In the genomic region with DNA sequence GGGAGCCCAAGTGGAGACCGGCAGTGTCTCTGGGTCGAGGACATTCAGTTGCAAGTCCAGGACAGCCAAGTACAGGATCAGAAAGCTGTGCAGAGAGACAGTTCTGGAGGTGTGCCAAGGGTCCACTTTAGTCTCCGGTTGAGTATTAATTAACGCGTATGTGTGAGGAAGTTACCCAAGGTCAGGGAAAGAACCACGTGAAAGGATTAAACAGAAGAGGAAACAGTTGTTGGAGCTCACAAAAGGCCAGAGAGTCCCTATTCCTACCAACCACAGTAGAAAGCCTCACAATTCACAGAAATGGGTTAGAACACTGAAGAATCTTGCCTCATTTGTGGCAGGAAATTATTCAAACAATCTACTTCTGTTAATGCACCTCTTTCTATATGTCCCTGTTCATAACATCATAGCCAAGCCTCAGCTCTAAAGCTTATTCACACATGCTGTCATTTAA, we compare ENCODE assay signal across 8 cellular contexts. TPM values are rescaled to one million over a fixed set of nuclear protein-coding genes. Genes with fewer than 3 reads are reported as not detected.
DNase-seq lines count a peak whose midpoint lies in the region; ATAC-seq and TF ChIP-seq lines count a peak whose summit lies in the region.

No MANE protein-coding gene starts in this region.

- H3K27ac Mint-ChIP-seq in Caco-2 (ENCODE audit: unreplicated experiment), result no peak overlapping the region

- H3K4me1 ChIP-seq in A673 (ENCODE audit: insufficient read depth, low read length, poor library complexity, severe bottlenecking) (peaks cover 8% of the 10 kb centered on the region), sigmoid colon (no peaks in the 10 kb centered on the region), Caco-2 (no peaks in the 10 kb centered on the region)

- H3K9me3 ChIP-seq in A673 (ENCODE audit: low read depth, low read length, poor library complexity, severe bottlenecking) (no peaks in the 10 kb centered on the region), sigmoid colon (no peaks in the 10 kb centered on the region), Caco-2 (no peaks in the 10 kb centered on the region; the same call in 1 of the 2 replicates)

- peak; percentile 42 for DNase-seq in A673 (ENCODE audit: low spot score)
- DNase-seq in NCI-H2227 (lab: John Stamatoyannopoulos, UW; ENCODE audit: unreplicated experiment), result peak; percentile 60
- DNase-seq in dermis blood vessel endothelial cell, result peak; percentile 71
- peak; percentile 72 for DNase-seq in sigmoid colon
- no peak for DNase-seq in Caco-2

- 20 to 25% methylated on average over 6 of the region's 6 CpGs for WGBS in sigmoid colon, 2 donors

- no peaks in the 10 kb centered on the region for H3K27me3 Mint-ChIP-seq in Caco-2 (ENCODE audit: insufficient read depth, unreplicated experiment)

- TF ChIP-seq POLR2A in sigmoid colon (IDR thresholded peaks at IDR 0.05), result no peak

- POLR2A ChIA-PET in A673 (lab: Charles Lee; ENCODE audit: low non-redundant PET) (no interaction called here), Caco-2 (lab: Charles Lee) (no interaction called here)

- H3K27ac ChIP-seq in A673 (ENCODE audit: low read depth, low read length, poor library complexity, severe bottlenecking) (no peak overlapping the region), sigmoid colon (peak overlapping the region in 2 of 4 donors; percentile 39 to 43)

- no peak for TF ChIP-seq EP300 in sigmoid colon (IDR thresholded peaks at IDR 0.05)

- ATAC-seq in GM21576 (IDR thresholded peaks at IDR 0.05; ENCODE audit: unreplicated experiment), result peak; percentile 68
- no peak for ATAC-seq in HG03039 (IDR thresholded peaks at IDR 0.05; ENCODE audit: unreplicated experiment)
- no peak for ATAC-seq in HG03439 (IDR thresholded peaks at IDR 0.05; ENCODE audit: unreplicated experiment)

- peaks cover 8% of the 10 kb centered on the region for H3K4me1 Mint-ChIP-seq in Caco-2 (ENCODE audit: low read depth, unreplicated experiment)

- CTCF ChIA-PET in A673 (lab: Charles Lee) (interaction anchor here (0.8 kb wide), 1 partner anchor 415 kb away, joined by 10 read pairs; no protein-coding TSS in a partner anchor), Caco-2 (lab: Charles Lee) (no interaction called here)

- H3K36me3 ChIP-seq in A673 (ENCODE audit: insufficient read depth, low read length, poor library complexity, severe bottlenecking) (no peaks in the 10 kb centered on the region), sigmoid colon (no peaks in the 10 kb centered on the region), Caco-2 (ENCODE audit: control insufficient read depth, insufficient read depth, low read length) (no peaks in the 10 kb centered on the region)

- no peak for TF ChIP-seq CTCF in A673 (conservative IDR thresholded peaks at IDR 0.05; ENCODE audit: low read depth, low read length)
- TF ChIP-seq CTCF in sigmoid colon (IDR thresholded peaks at IDR 0.05), result no peak
- no peak for TF ChIP-seq CTCF in Caco-2 (IDR thresholded peaks at IDR 0.05; ENCODE audit: insufficient read depth in 1 of 2, low read depth in 1 of 2, low read length in 1 of 2, severe bottlenecking in 1 of 2, unreplicated experiment in 1 of 2)

- no peaks in the 10 kb centered on the region for H3K27me3 ChIP-seq in A673 (replicated peaks; ENCODE audit: insufficient read depth, low read depth, low read length, poor library complexity)
- no peaks in the 10 kb centered on the region for H3K27me3 ChIP-seq in sigmoid colon
- no peaks in the 10 kb centered on the region for H3K27me3 ChIP-seq in Caco-2 (replicated peaks; ENCODE audit: control insufficient read depth, insufficient read depth, low read length)

- intact Hi-C loops in A673 (cut with micrococcal nuclease; ENCODE audit: unreplicated experiment), result no loop called here
- intact Hi-C loops in sigmoid colon (cut with DNase I), result no loop called here
- intact Hi-C loops in Caco-2 (cut with micrococcal nuclease; ENCODE audit: unreplicated experiment), result loop anchor here (10.0 kb wide), 2 partner anchors 73 to 113 kb away; no protein-coding TSS in a partner anchor

- no TSS peak for BruUV-seq in A673 (replicated peaks; lab: Mats Ljungman, UMichigan)
- no TSS peak for BruUV-seq in Caco-2 (replicated peaks; lab: Mats Ljungman, UMichigan)

- no peak overlapping the region for H3K4me3 Mint-ChIP-seq in Caco-2 (ENCODE audit: unreplicated experiment)

- H3K4me3 ChIP-seq in A673 (ENCODE audit: low read depth, low read length, poor library complexity, severe bottlenecking), result no peak overlapping the region
- H3K4me3 ChIP-seq in sigmoid colon, result no peak overlapping the region
- H3K4me3 ChIP-seq in Caco-2 (ENCODE audit: low read depth, low read length), result no peak overlapping the region

- H3K9me3 Mint-ChIP-seq in Caco-2 (ENCODE audit: unreplicated experiment), result no peaks in the 10 kb centered on the region

- H3K36me3 Mint-ChIP-seq in Caco-2 (ENCODE audit: insufficient read depth, unreplicated experiment), result no peaks in the 10 kb centered on the region

RNA-seq across cellular contexts. Expression of a gene that starts 17.9 kb away (rescaled TPM):
- total RNA-seq in A673 (2021) (0.90 and 1.1 TPM in 2 replicates), dermis blood vessel endothelial cell (0.09 TPM in 1 of 2 replicates, not detected in the other), sigmoid colon (1 to 10 TPM; 1.4 to 7.5 (median 3.3) TPM), Caco-2 (2022) (18.5 and 19.6 TPM in 2 replicates)
- polyA plus RNA-seq in sigmoid colon, result 1 to 10 TPM; 3.0 to 3.9 (median 3.9) TPM

Comparison
In these comparisons a context has a peak if more than half of its experiments do, and no peak if none do; other contexts are left out.
1. DNase-seq: peak in A673 (single experiment), NCI-H2227 (single experiment), dermis blood vessel endothelial cell (single experiment) and sigmoid colon (single experiment); none in Caco-2 (0 of 2).